ENCODE assay signal across 29 cellular contexts in genomic region chr14:105107351-105107750, GRCh38. TPM values are rescaled to one million over a fixed set of nuclear protein-coding genes. Genes with fewer than 3 reads are reported as not detected.
"Had no signal": no experiment of that assay in that cellular context is flagged by ENCODE, and none has a peak within 500 bp of the region (broad histone marks: within the 10 kb centered on the region; RNA-seq: fewer than 3 reads in every experiment).

No MANE protein-coding gene starts in this region.

- H3K27ac Mint-ChIP-seq: activated CD4-positive, alpha-beta memory T cell treated with anti-CD3 and anti-CD28 coated beads for 36 hours; activated CD8-positive, alpha-beta memory T cell treated with anti-CD3 and anti-CD28 coated beads, Interleukin-2, amount 10 ng/mL, durations not matched to agents 7 days and 5 days; activated naive CD4-positive, alpha-beta T cell treated with anti-CD3 and anti-CD28 coated beads for 36 hours; activated naive CD4-positive, alpha-beta T cell treated with anti-CD3 and anti-CD28 coated beads, Interleukin-2, amount 50 U/mL, for 72 hours; activated T-helper 1 cell treated with anti-CD3 and anti-CD28 coated beads, Interleukin-12 subunit alpha, Interleukin-12 subunit beta, Interleukin-2, Interleukin-4 antibody, amounts not matched to agents 30 ng/mL and 10 ng/mL and 1 ng/mL, durations not matched to agents 14 hours and 24 hours and 36 hours had no signal

- H3K36me3 Mint-ChIP-seq: activated CD4-positive, alpha-beta memory T cell treated with anti-CD3 and anti-CD28 coated beads for 36 hours; activated CD8-positive, alpha-beta memory T cell treated with anti-CD3 and anti-CD28 coated beads, Interleukin-2, amount 10 ng/mL, durations not matched to agents 7 days and 5 days; activated naive CD4-positive, alpha-beta T cell treated with anti-CD3 and anti-CD28 coated beads, Interleukin-2, amount 50 U/mL, for 72 hours had no signal

- ATAC-seq: activated CD8-positive, alpha-beta memory T cell treated with anti-CD3 and anti-CD28 coated beads, Interleukin-2, amount 10 ng/mL, durations not matched to agents 7 days and 5 days; activated naive CD4-positive, alpha-beta T cell treated with anti-CD3 and anti-CD28 coated beads, Interleukin-2, amount 50 U/mL, for 72 hours; body of pancreas; K562; Right ventricle myocardium inferior had no signal

- H3K4me1 Mint-ChIP-seq: activated CD8-positive, alpha-beta memory T cell treated with anti-CD3 and anti-CD28 coated beads, Interleukin-2, amount 10 ng/mL, durations not matched to agents 7 days and 5 days had no signal

- DNase-seq: activated CD4-positive, alpha-beta memory T cell treated with anti-CD3 and anti-CD28 coated beads for 36 hours; activated CD4-positive, alpha-beta T cell treated with anti-CD3 and anti-CD28 coated beads for 4 hours; activated CD4-positive, alpha-beta T cell treated with anti-CD3 and anti-CD28 coated beads, Interleukin-2, amount 50 U/mL, for 1 hour; activated CD4-positive, CD25-positive, alpha-beta regulatory T cell treated with anti-CD3 and anti-CD28 coated beads, Interleukin-2, amount 50 U/mL, for 72 hours; activated CD8-positive, alpha-beta memory T cell treated with anti-CD3 and anti-CD28 coated beads, Interleukin-2, amount 10 ng/mL, durations not matched to agents 7 days and 5 days; activated gamma-delta T cell treated with Interleukin-2 at 50 U/mL for 16 hours; activated naive CD4-positive, alpha-beta T cell treated with anti-CD3 and anti-CD28 coated beads for 36 hours; activated T-cell treated with anti-CD3 and anti-CD28 coated beads, Interleukin-2, amount 50 U/mL, for 1 hour; body of pancreas; caudate nucleus; cerebellar nuclear complex; NCI-H1092 treated with DMSO at 0.1 percent for 48 hours; NCI-H146; NCI-H187; NCI-H2029 treated with DMSO at 0.1 percent for 48 hours; NCI-H2107; NCI-H2171; NCI-H510A; NCI-H526; NCI-H748 treated with DMSO at 0.1 percent for 48 hours; NK-92 treated with Interleukin-12 subunit alpha and Interleukin-12 subunit beta, amount 100 ng/mL, for 24 hours; PC-9; SW 1271; T-helper 1 cell had no signal

- H3K4me3 Mint-ChIP-seq: activated CD4-positive, alpha-beta memory T cell treated with anti-CD3 and anti-CD28 coated beads for 36 hours; activated CD8-positive, alpha-beta memory T cell treated with anti-CD3 and anti-CD28 coated beads, Interleukin-2, amount 10 ng/mL, durations not matched to agents 7 days and 5 days; activated naive CD4-positive, alpha-beta T cell treated with anti-CD3 and anti-CD28 coated beads for 36 hours; activated T-helper 1 cell treated with anti-CD3 and anti-CD28 coated beads, Interleukin-12 subunit alpha, Interleukin-12 subunit beta, Interleukin-2, Interleukin-4 antibody, amounts not matched to agents 30 ng/mL and 10 ng/mL and 1 ng/mL, durations not matched to agents 14 hours and 24 hours and 36 hours had no signal

- H3K9me3 Mint-ChIP-seq: activated CD4-positive, alpha-beta memory T cell treated with anti-CD3 and anti-CD28 coated beads for 36 hours; activated naive CD4-positive, alpha-beta T cell treated with anti-CD3 and anti-CD28 coated beads for 36 hours; activated naive CD4-positive, alpha-beta T cell treated with anti-CD3 and anti-CD28 coated beads, Interleukin-2, amount 50 U/mL, for 72 hours; activated T-helper 1 cell treated with anti-CD3 and anti-CD28 coated beads, Interleukin-12 subunit alpha, Interleukin-12 subunit beta, Interleukin-2, Interleukin-4 antibody, amounts not matched to agents 30 ng/mL and 10 ng/mL and 1 ng/mL, durations not matched to agents 14 hours and 24 hours and 36 hours had no signal

RNA-seq across cellular contexts. Expression of gene GPR132, which starts 42.1 kb away (rescaled TPM):
- total RNA-seq: M059J, PC-9 had no signal
